Comparison of ENCODE assay signal across 1 cellular context in the genomic region with DNA sequence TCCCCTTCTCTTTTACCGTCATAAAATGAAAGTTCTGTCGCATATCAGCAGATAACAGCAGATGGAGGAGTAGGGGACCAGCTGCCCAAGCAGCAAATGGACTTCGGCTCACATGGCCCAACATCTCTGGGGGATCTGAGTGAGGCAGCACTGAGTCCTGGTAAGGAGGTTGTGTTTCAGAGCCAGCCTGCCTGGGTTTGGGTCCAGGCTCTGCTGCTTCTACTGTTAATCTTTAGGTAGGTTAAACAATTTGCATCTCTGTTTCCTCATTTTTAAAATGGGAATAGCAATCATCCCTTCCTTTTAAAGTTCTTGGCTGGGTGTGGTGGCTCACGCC.
TF ChIP-seq lines count a peak whose summit lies in the region.

No MANE protein-coding gene starts in this region.

TF ChIP-seq in A549, 52 proteins besides CTCF, POLR2A, EP300 and RAD21 (continued from another document):
- TF ChIP-seq TFCP2L1 (CRISPR knock-in tag; IDR thresholded peaks at IDR 0.05), result no peak
- TF ChIP-seq, protein P1, sequence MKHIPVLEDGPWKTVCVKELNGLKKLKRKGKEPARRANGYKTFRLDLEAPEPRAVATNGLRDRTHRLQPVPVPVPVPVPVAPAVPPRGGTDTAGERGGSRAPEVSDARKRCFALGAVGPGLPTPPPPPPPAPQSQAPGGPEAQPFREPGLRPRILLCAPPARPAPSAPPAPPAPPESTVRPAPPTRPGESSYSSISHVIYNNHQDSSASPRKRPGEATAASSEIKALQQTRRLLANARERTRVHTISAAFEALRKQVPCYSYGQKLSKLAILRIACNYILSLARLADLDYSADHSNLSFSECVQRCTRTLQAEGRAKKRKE (CRISPR knock-in tag; IDR thresholded peaks at IDR 0.05; ENCODE audit: low read depth), result no peak
- TF ChIP-seq MAFK (IDR thresholded peaks at IDR 0.05; ENCODE audit: partially characterized antibody), result no peak
- no peak for TF ChIP-seq PHF8 (IDR thresholded peaks at IDR 0.05; ENCODE audit: borderline replicate concordance, low read depth)
- TF ChIP-seq FOSB (CRISPR knock-in tag; IDR thresholded peaks at IDR 0.05), result no peak
- TF ChIP-seq, protein P2, sequence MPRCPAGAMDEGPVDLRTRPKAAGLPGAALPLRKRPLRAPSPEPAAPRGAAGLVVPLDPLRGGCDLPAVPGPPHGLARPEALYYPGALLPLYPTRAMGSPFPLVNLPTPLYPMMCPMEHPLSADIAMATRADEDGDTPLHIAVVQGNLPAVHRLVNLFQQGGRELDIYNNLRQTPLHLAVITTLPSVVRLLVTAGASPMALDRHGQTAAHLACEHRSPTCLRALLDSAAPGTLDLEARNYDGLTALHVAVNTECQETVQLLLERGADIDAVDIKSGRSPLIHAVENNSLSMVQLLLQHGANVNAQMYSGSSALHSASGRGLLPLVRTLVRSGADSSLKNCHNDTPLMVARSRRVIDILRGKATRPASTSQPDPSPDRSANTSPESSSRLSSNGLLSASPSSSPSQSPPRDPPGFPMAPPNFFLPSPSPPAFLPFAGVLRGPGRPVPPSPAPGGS (IDR thresholded peaks at IDR 0.05), result no peak
- no peak for TF ChIP-seq RARB (CRISPR knock-in tag; IDR thresholded peaks at IDR 0.05)
- no peak for TF ChIP-seq RCOR1 (IDR thresholded peaks at IDR 0.05; ENCODE audit: low read depth, low read length)
- no peak for TF ChIP-seq CBX2 (IDR thresholded peaks at IDR 0.05; ENCODE audit: borderline replicate concordance, low read depth)
- no peak for TF ChIP-seq EHMT2 (IDR thresholded peaks at IDR 0.05; ENCODE audit: low read depth)
- TF ChIP-seq JUN (IDR thresholded peaks at IDR 0.05), result no peak
- TF ChIP-seq RFX5 (IDR thresholded peaks at IDR 0.05), result no peak
- TF ChIP-seq HDAC2 (IDR thresholded peaks at IDR 0.05), result no peak
- TF ChIP-seq NPAS2 (CRISPR knock-in tag; IDR thresholded peaks at IDR 0.05; ENCODE audit: borderline replicate concordance), result no peak
- no peak for TF ChIP-seq BHLHE40 (IDR thresholded peaks at IDR 0.05; ENCODE audit: low read depth, low read length)
